ENCODE assay signal across 14 cellular contexts in genomic region chr19:30135358-30135757, GRCh38.
"Had no signal": no experiment of that assay in that cellular context is flagged by ENCODE, and none has a peak within 500 bp of the region (broad histone marks: within the 10 kb centered on the region; RNA-seq: fewer than 3 reads in every experiment).

No MANE protein-coding gene starts in this region.

- H3K36me3 ChIP-seq: Peyer's patch, SJSA1 had no signal

- H3K27me3 ChIP-seq: Peyer's patch, SJSA1 had no signal

- H3K9me3 ChIP-seq: Peyer's patch, SJSA1 had no signal

- H3K4me1 ChIP-seq: Peyer's patch, SJSA1 had no signal

- H3K27ac ChIP-seq: Peyer's patch, RWPE1, SJSA1 had no signal

- DNase-seq: activated CD4-positive, alpha-beta T cell treated with anti-CD3 and anti-CD28 coated beads for 4 hours; activated CD8-positive, alpha-beta memory T cell treated with anti-CD3 and anti-CD28 coated beads, Interleukin-2, amount 50 U/mL, for 4 hours; activated CD8-positive, alpha-beta T cell treated with anti-CD3 and anti-CD28 coated beads for 36 hours; Karpas-422; NCI-H1105 treated with DMSO at 0.1 percent for 48 hours; NCI-H1436 treated with DMSO at 0.1 percent for 48 hours; NCI-H187; NCI-H2081; NCI-H446; NCI-H524; SHP77 had no signal

- H3K4me3 ChIP-seq: Peyer's patch, SJSA1 had no signal
